In the genomic region with DNA sequence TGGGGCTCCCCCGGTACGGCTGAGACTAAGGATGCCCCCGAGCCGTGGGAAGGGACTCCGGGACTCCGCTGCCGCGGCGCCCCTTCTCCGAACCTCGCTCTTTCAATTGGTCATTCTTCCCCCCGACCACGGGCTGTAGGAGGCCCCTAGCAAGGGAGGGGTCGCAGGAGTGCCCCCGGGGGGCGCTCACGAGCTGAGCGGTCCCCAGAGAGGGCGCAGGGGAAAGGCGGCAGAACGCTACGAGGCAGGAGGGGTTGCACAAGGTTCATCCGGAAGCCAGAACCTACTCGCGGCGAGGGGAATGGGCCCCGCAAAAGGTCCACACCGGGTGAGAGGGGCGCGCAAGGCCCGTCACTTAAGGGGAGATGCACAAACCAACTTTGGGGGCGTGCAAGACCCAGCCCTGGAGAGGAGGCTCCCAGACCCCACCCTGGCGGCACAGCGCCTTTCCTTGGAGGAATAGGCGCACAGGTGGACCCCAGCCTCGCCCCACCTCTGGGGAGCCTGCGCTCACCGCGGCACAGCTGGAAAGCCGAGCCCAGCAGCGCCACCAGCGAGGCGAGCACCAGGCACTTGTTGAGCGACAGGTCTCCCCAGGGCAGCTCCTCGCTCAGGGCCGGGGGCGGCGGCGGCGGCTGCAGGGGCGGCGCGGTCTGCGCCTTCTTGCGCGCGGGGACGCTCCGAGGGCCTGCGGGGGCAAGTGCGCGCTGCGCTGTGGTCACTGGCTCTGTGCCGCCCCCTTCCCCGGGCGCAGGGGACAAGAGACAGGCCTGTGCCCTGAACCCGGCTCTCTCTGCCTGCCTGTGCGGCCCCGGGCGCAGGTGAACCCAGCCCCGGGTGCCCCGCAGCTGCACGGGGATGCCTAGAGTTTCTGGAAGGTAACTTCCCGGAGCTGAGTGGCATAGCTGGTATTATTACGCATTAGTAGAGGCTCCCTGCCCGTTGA, we compare ENCODE assay signal across 9 cellular contexts. TPM values are rescaled to one million over a fixed set of nuclear protein-coding genes. Genes with fewer than 3 reads are reported as not detected.
A peak's percentile ranks its signal among the peaks of the same experiment; 100 is the strongest.
DNase-seq lines count a peak whose midpoint lies in the region; ATAC-seq and TF ChIP-seq lines count a peak whose summit lies in the region.
"Had no signal": no experiment of that assay in that cellular context is flagged by ENCODE, and none has a peak within 500 bp of the region (broad histone marks: within the 10 kb centered on the region; RNA-seq: fewer than 3 reads in every experiment).

No MANE protein-coding gene starts in this region.

- DNase-seq in GM23338 (ENCODE audit: low spot score) (peak; percentile 87), LoVo (ENCODE audit: low spot score) (no peak), G401 (ENCODE audit: low spot score) (no peak), HT-29 (ENCODE audit: low spot score) (no peak)
- peak; percentile 47 for DNase-seq in activated CD8-positive, alpha-beta T cell treated with anti-CD3 and anti-CD28 coated beads, Interleukin-2, amount 10 ng/mL, durations not matched to agents 7 days and 5 days

- peak overlapping the region; percentile 93 for H3K4me2 ChIP-seq in GM23338

- no peaks in the 10 kb centered on the region for H3K9me2 ChIP-seq in GM23338 (ENCODE audit: insufficient read depth)

- ATAC-seq in GM23338, result peak; percentile 35
- ATAC-seq in activated CD8-positive, alpha-beta T cell treated with anti-CD3 and anti-CD28 coated beads, Interleukin-2, amount 10 ng/mL, durations not matched to agents 7 days and 5 days, result no peak
- no peak for ATAC-seq in HG03039 (IDR thresholded peaks at IDR 0.05; ENCODE audit: unreplicated experiment)
- ATAC-seq: heart left ventricle had no signal

- TF ChIP-seq CTCF in 22Rv1 (IDR thresholded peaks at IDR 0.05), result 0 out of 2 replicates have a peak, but pooled peaks have one; percentile 14
- peak; percentile 62 to 73 for TF ChIP-seq CTCF in GM23338 (conservative IDR thresholded peaks at IDR 0.05; ENCODE audit: low read depth in 2 of 2)

- peaks cover 21% of the 10 kb centered on the region for H3K27me3 ChIP-seq in GM23338 (ENCODE audit: insufficient read depth)
- H3K27me3 ChIP-seq in iPS-15b (ENCODE audit: control insufficient read depth, insufficient read depth, low read length), result no peaks in the 10 kb centered on the region

- no peak overlapping the region for H3K9ac ChIP-seq in iPS-15b (ENCODE audit: low read depth, low read length)

- H3K27me3 Mint-ChIP-seq in GM23338 (ENCODE audit: insufficient read depth, low read depth, poor library complexity), result peaks cover 37% of the 10 kb centered on the region
- peaks cover 13% of the 10 kb centered on the region for H3K27me3 Mint-ChIP-seq in activated CD8-positive, alpha-beta T cell treated with anti-CD3 and anti-CD28 coated beads, Interleukin-2, amount 10 ng/mL, durations not matched to agents 7 days and 5 days (ENCODE audit: low read depth)

- in situ Hi-C loops in G401 (cut with HindIII; ENCODE audit: low sequenced_read_pairs), result no loop called here

- POLR2A ChIA-PET in activated CD8-positive, alpha-beta T cell treated with anti-CD3 and anti-CD28 coated beads, Interleukin-2, amount 10 ng/mL, durations not matched to agents 7 days and 5 days (lab: Charles Lee), result interaction anchor here (1.2 to 3.9 kb wide), 3 partner anchors 14 to 170 kb away, joined by 3 to 19 read pairs (median 6); no protein-coding TSS in a partner anchor

- H3K79me2 ChIP-seq in GM23338 (replicated peaks; ENCODE audit: insufficient read depth), result no peaks in the 10 kb centered on the region

- no peaks in the 10 kb centered on the region for H3K36me3 ChIP-seq in GM23338 (ENCODE audit: insufficient read depth)
- H3K36me3 ChIP-seq in iPS-15b (ENCODE audit: control insufficient read depth, insufficient read depth, low read length), result no peaks in the 10 kb centered on the region

- peak overlapping the region; percentile 98 for H2AFZ ChIP-seq in GM23338

- no peaks in the 10 kb centered on the region for H4K20me1 ChIP-seq in GM23338 (replicated peaks; ENCODE audit: insufficient read depth)

- no peaks in the 10 kb centered on the region for H3K9me3 Mint-ChIP-seq in GM23338
- H3K9me3 Mint-ChIP-seq in activated CD8-positive, alpha-beta T cell treated with anti-CD3 and anti-CD28 coated beads, Interleukin-2, amount 10 ng/mL, durations not matched to agents 7 days and 5 days (ENCODE audit: insufficient read depth), result no peaks in the 10 kb centered on the region

- CTCF ChIA-PET in activated CD8-positive, alpha-beta T cell treated with anti-CD3 and anti-CD28 coated beads, Interleukin-2, amount 10 ng/mL, durations not matched to agents 7 days and 5 days (lab: Charles Lee), result interaction anchor here (1.0 to 4.3 kb wide), 3 partner anchors 8 to 21 kb away, joined by 4 to 22 read pairs (median 11); no protein-coding TSS in a partner anchor

- H3K9me3 ChIP-seq in iPS-15b (ENCODE audit: control insufficient read depth, insufficient read depth, low read length), result no peaks in the 10 kb centered on the region
- H3K9me3 ChIP-seq: heart left ventricle had no signal

- H3F3A ChIP-seq in GM23338 (replicated peaks; ENCODE audit: low read depth), result peaks cover 4% of the 10 kb centered on the region; the same call in 1 of the 2 replicates

- peak overlapping the region; percentile 69 for H3K4me3 Mint-ChIP-seq in GM23338
- H3K4me3 Mint-ChIP-seq in activated CD8-positive, alpha-beta T cell treated with anti-CD3 and anti-CD28 coated beads, Interleukin-2, amount 10 ng/mL, durations not matched to agents 7 days and 5 days, result peak overlapping the region; percentile 28

- peaks cover 3% of the 10 kb centered on the region; the same call in 2 of the 3 replicates for H3K4me1 Mint-ChIP-seq in GM23338
- peaks cover 28% of the 10 kb centered on the region for H3K4me1 Mint-ChIP-seq in activated CD8-positive, alpha-beta T cell treated with anti-CD3 and anti-CD28 coated beads, Interleukin-2, amount 10 ng/mL, durations not matched to agents 7 days and 5 days (ENCODE audit: low read depth)

- H3K27ac ChIP-seq in 22Rv1, result no peak overlapping the region
- H3K27ac ChIP-seq in GM23338 (ENCODE audit: low read depth), result no peak overlapping the region
- H3K27ac ChIP-seq: heart left ventricle had no signal

- no peaks in the 10 kb centered on the region for H3K36me3 Mint-ChIP-seq in GM23338 (ENCODE audit: low read depth)
- H3K36me3 Mint-ChIP-seq in activated CD8-positive, alpha-beta T cell treated with anti-CD3 and anti-CD28 coated beads, Interleukin-2, amount 10 ng/mL, durations not matched to agents 7 days and 5 days (ENCODE audit: low read depth), result peaks cover 4% of the 10 kb centered on the region

- H3K4me1 ChIP-seq in GM23338 (ENCODE audit: insufficient read depth) (peaks cover 5% of the 10 kb centered on the region; the same call in 1 of the 2 replicates), iPS-15b (ENCODE audit: control insufficient read depth, insufficient read depth, low read length) (no peaks in the 10 kb centered on the region)

- H3K4me3 ChIP-seq in GM23338 (peak overlapping the region; percentile 69), iPS-15b (ENCODE audit: low read depth, low read length) (peak overlapping the region; percentile 60)

- no peak overlapping the region for H3K27ac Mint-ChIP-seq in GM23338
- H3K27ac Mint-ChIP-seq in activated CD8-positive, alpha-beta T cell treated with anti-CD3 and anti-CD28 coated beads, Interleukin-2, amount 10 ng/mL, durations not matched to agents 7 days and 5 days, result no peak overlapping the region

TF ChIP-seq in GM23338, 12 proteins besides CTCF, POLR2A, EP300 and RAD21:
- TF ChIP-seq POLR2AphosphoS5 (IDR thresholded peaks at IDR 0.05; ENCODE audit: low read depth) (0 out of 2 replicates have a peak, but pooled peaks have one; percentile 35), EZH2 (IDR thresholded peaks at IDR 0.05; ENCODE audit: low read depth, unreplicated experiment) (no peak)

RNA-seq across cellular contexts. Expression of a gene that starts 2.8 kb away (rescaled TPM):
- 2.4 and 4.5 TPM in 2 replicates for total RNA-seq in GM23338 (2014; rRNA removed; shearing (Covaris generic))
- polyA plus RNA-seq in GM23338 (2016; fragmentation: Nextera tagmentation; extraction: Ambion mirVana), result 3.1 and 3.7 TPM in 2 replicates
- not detected for total RNA-seq in activated CD8-positive, alpha-beta T cell treated with anti-CD3 and anti-CD28 coated beads, Interleukin-2, amount 10 ng/mL, durations not matched to agents 7 days and 5 days
- 2.5 TPM in 1 of 2 replicates, not detected in the other for total RNA-seq in G401 (2014; rRNA removed; shearing (Covaris generic))
- 0.34 and 0.38 TPM in 2 replicates for total RNA-seq in HT-29 (2014; rRNA removed; shearing (Covaris generic))

RNA-seq across cellular contexts. Expression of a gene that starts 4.3 kb away (rescaled TPM):
- 2.6 and 6.8 TPM in 2 replicates for total RNA-seq in GM23338 (2014; rRNA removed; shearing (Covaris generic))
- polyA plus RNA-seq in GM23338 (2016; fragmentation: Nextera tagmentation; extraction: Ambion mirVana), result 1.4 and 1.9 TPM in 2 replicates
- total RNA-seq in activated CD8-positive, alpha-beta T cell treated with anti-CD3 and anti-CD28 coated beads, Interleukin-2, amount 10 ng/mL, durations not matched to agents 7 days and 5 days, result 10 to 100 TPM; 10.3 to 12.1 TPM
- total RNA-seq in G401 (2014; rRNA removed; shearing (Covaris generic)), result 2.6 and 4.6 TPM in 2 replicates
- total RNA-seq in HT-29 (2014; rRNA removed; shearing (Covaris generic)), result 17.3 and 19.9 TPM in 2 replicates

RNA-seq across cellular contexts. Expression of a gene that starts 16.8 kb away (rescaled TPM):
- 79.1 and 128 TPM in 2 replicates for total RNA-seq in GM23338 (2014; rRNA removed; shearing (Covaris generic))
- 67.7 and 76.0 TPM in 2 replicates for polyA plus RNA-seq in GM23338 (2016; fragmentation: Nextera tagmentation; extraction: Ambion mirVana)
- total RNA-seq in activated CD8-positive, alpha-beta T cell treated with anti-CD3 and anti-CD28 coated beads, Interleukin-2, amount 10 ng/mL, durations not matched to agents 7 days and 5 days, result 100 to 1,000 TPM; 157 to 163 TPM
- 21.9 and 33.0 TPM in 2 replicates for total RNA-seq in G401 (2014; rRNA removed; shearing (Covaris generic))
- total RNA-seq in HT-29 (2014; rRNA removed; shearing (Covaris generic)), result 80.5 and 102 TPM in 2 replicates

RNA-seq across cellular contexts. Expression of a gene that starts 17.2 kb away (rescaled TPM):
- 175 and 210 TPM in 2 replicates for total RNA-seq in GM23338 (2014; rRNA removed; shearing (Covaris generic))
- 142 and 146 TPM in 2 replicates for polyA plus RNA-seq in GM23338 (2016; fragmentation: Nextera tagmentation; extraction: Ambion mirVana)
- 10 to 100 TPM; 78.0 to 79.9 TPM for total RNA-seq in activated CD8-positive, alpha-beta T cell treated with anti-CD3 and anti-CD28 coated beads, Interleukin-2, amount 10 ng/mL, durations not matched to agents 7 days and 5 days
- 172 and 182 TPM in 2 replicates for total RNA-seq in G401 (2014; rRNA removed; shearing (Covaris generic))
- 295 and 307 TPM in 2 replicates for total RNA-seq in HT-29 (2014; rRNA removed; shearing (Covaris generic))

RNA-seq across cellular contexts. Expression of a gene that starts 28.6 kb away (rescaled TPM):
- total RNA-seq in GM23338 (2014; rRNA removed; shearing (Covaris generic)), result not detected in 2 replicates
- polyA plus RNA-seq in GM23338 (2016; fragmentation: Nextera tagmentation; extraction: Ambion mirVana), result not detected in 2 replicates
- under 1 TPM; 0.16 to 0.34 TPM for total RNA-seq in activated CD8-positive, alpha-beta T cell treated with anti-CD3 and anti-CD28 coated beads, Interleukin-2, amount 10 ng/mL, durations not matched to agents 7 days and 5 days
- total RNA-seq in G401 (2014; rRNA removed; shearing (Covaris generic)), result not detected in 2 replicates
- total RNA-seq in HT-29 (2014; rRNA removed; shearing (Covaris generic)), result not detected in 2 replicates

Comparison
In these comparisons a context has a peak if more than half of its experiments do, and no peak if none do; other contexts are left out.
1. DNase-seq: peak in GM23338 (single experiment) and activated CD8-positive, alpha-beta T cell treated with anti-CD3 and anti-CD28 coated beads, Interleukin-2, amount 10 ng/mL, durations not matched to agents 7 days and 5 days (single experiment); none in LoVo (single experiment), G401 (single experiment) and HT-29 (single experiment).